In genomic region chr15:91692596-91692995, GRCh38 we compare ENCODE assay signal across 34 cellular contexts.
"Had no signal": no experiment of that assay in that cellular context is flagged by ENCODE, and none has a peak within 500 bp of the region (broad histone marks: within the 10 kb centered on the region; RNA-seq: fewer than 3 reads in every experiment).

No MANE protein-coding gene starts in this region.

- H3K9me3 ChIP-seq: adrenal gland, ascending aorta, body of pancreas, breast epithelium had no signal

- H3K4me3 ChIP-seq: adrenal gland, ascending aorta, body of pancreas, breast epithelium, cardiac muscle cell had no signal

- H3K27ac ChIP-seq: adrenal gland, body of pancreas, brain microvascular endothelial cell, cardiac muscle cell had no signal

- FAIRE-seq: astrocyte, bronchial epithelial cell had no signal

- ATAC-seq: activated naive CD4-positive, alpha-beta T cell treated with anti-CD3 and anti-CD28 coated beads, Interleukin-2, amount 50 U/mL, for 72 hours; activated naive CD8-positive, alpha-beta T cell treated with anti-CD3 and anti-CD28 coated beads, Interleukin-2, amount 50 U/mL, for 24 hours; activated T-cell treated with anti-CD3 and anti-CD28 coated beads, Interleukin-2, amount 50 U/mL, for 4 hours; activated T-cell treated with anti-CD3 and anti-CD28 coated beads, Interleukin-2, amount 50 U/mL, for 72 hours; activated T-helper 17 cell treated with anti-CD3 and anti-CD28 coated beads, Interleukin-2, amount 50 U/mL, for 72 hours; body of pancreas had no signal

- H3K27me3 ChIP-seq: adrenal gland, ascending aorta, body of pancreas, brain microvascular endothelial cell, breast epithelium, cardiac muscle cell had no signal

- H3K4me1 ChIP-seq: body of pancreas had no signal

- DNase-seq: activated effector memory CD4-positive, alpha-beta T cell treated with anti-CD3 and anti-CD28 coated beads, Interleukin-2, amount 50 U/mL, for 16 hours; activated effector memory CD4-positive, alpha-beta T cell treated with Interleukin-2 at 50 U/mL for 16 hours; activated gamma-delta T cell; activated gamma-delta T cell treated with Interleukin-2 at 50 U/mL for 16 hours; activated naive CD4-positive, alpha-beta T cell; activated naive CD4-positive, alpha-beta T cell treated with anti-CD3 and anti-CD28 coated beads for 36 hours; activated naive CD4-positive, alpha-beta T cell treated with anti-CD3 and anti-CD28 coated beads, Interleukin-2, amount 10 ng/mL, durations not matched to agents 7 days and 5 days; activated naive CD4-positive, alpha-beta T cell treated with anti-CD3 and anti-CD28 coated beads, Interleukin-2, amount 50 U/mL, for 16 hours; activated naive CD4-positive, alpha-beta T cell treated with Interleukin-2 at 50 U/mL for 16 hours; activated naive CD8-positive, alpha-beta T cell treated with anti-CD3 and anti-CD28 coated beads for 36 hours; activated naive CD8-positive, alpha-beta T cell treated with anti-CD3 and anti-CD28 coated beads, Interleukin-2, amount 10 ng/mL, durations not matched to agents 7 days and 5 days; activated naive CD8-positive, alpha-beta T cell treated with anti-CD3 and anti-CD28 coated beads, Interleukin-2, amount 50 U/mL, for 24 hours; activated T-cell treated with anti-CD3 and anti-CD28 coated beads for 4 hours; activated T-cell treated with anti-CD3 and anti-CD28 coated beads, Interleukin-2, amount 50 U/mL, for 1 hour; activated T-cell treated with anti-CD3 and anti-CD28 coated beads, Interleukin-2, amount 50 U/mL, for 24 hours; activated T-cell treated with anti-CD3 and anti-CD28 coated beads, Interleukin-2, amount 50 U/mL, for 4 hours; activated T-cell treated with anti-CD3 and anti-CD28 coated beads, Interleukin-2, amount 50 U/mL, for 48 hours; activated T-cell treated with anti-CD3 and anti-CD28 coated beads, Interleukin-2, amount 50 U/mL, for 72 hours; adrenal gland; amniotic stem cell; amygdala; anterior cingulate cortex; aorta; body of pancreas; brain microvascular endothelial cell; central memory CD4-positive, alpha-beta T cell; cerebellar nuclear complex had no signal

- H3K36me3 ChIP-seq: adrenal gland, ascending aorta, brain microvascular endothelial cell, breast epithelium, cardiac muscle cell had no signal
